8 cellular contexts compared by ENCODE assay signal in the genomic region with DNA sequence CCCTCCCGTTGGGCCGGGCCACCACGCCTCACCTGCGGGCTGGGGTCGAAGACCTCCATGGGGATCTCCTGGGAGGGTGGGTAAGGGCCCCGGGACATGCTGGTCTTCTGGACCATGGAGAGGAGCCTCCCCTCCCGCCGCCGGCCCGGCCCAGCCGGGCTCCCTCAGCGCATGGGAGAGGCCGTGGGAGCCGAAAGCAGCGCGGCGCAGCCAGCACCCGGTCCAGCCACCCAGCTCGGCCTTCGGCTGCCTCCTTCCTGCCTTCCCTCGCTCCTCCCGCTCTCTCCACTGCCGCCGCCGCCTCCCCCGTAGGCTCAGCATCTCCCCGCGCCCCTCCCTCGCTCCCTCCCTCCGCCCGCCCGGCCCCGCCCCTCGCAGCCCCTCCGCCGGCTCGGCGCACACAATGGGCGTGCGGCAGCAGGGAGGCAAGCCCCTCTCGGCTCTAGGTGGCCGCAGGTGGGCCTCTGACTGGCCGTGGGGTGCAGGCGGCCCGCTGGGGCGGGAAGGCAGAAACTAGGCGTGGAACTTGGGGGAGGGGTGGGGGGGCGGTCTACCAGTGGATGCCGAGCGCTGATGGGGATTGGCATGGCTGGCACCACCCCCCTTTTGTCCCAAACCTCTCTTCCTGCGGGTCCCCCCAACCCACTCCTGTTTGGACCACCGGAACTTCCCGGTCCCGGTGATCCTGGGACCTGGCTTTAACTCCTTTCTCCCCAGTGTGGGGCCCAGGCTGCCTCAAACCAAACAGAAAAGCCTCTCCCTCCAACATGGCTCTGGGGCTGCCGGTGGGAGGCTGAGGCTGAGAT. TPM values are rescaled to one million over a fixed set of nuclear protein-coding genes. Genes with fewer than 3 reads are reported as not detected.
DNase-seq lines count a peak whose midpoint lies in the region; ATAC-seq and TF ChIP-seq lines count a peak whose summit lies in the region.

A gene (minus strand): TSS at position 290 of the 806 bp plus-strand sequence. CDS start 174 bp downstream, at position 116.

- peak; percentile 39 to 57 (median 50) for ATAC-seq in right lobe of liver
- ATAC-seq in GM21447 (IDR thresholded peaks at IDR 0.05; ENCODE audit: unreplicated experiment), result no peak

- no peak within 1 kb of the TSS for H3K27ac ChIP-seq in right lobe of liver

- DNase-seq in Ammon's horn (ENCODE audit: low spot score) (peak; percentile 86), GOT3 (lab: John Stamatoyannopoulos, UW) (peak; percentile 35), NCI-H524 treated with DMSO at 0.1 percent for 48 hours (lab: John Stamatoyannopoulos, UW) (peak; percentile 18), dermis blood vessel endothelial cell (peak; percentile 54), right lobe of liver (peak; percentile 63 to 74 (median 68))
- peak; percentile 56 to 58 for DNase-seq in activated CD4-positive, alpha-beta T cell treated with anti-CD3 and anti-CD28 coated beads, Interleukin-2, amount 50 U/mL, for 4 hours
- peak; percentile 59 to 63 for DNase-seq in stimulated activated CD4-positive, alpha-beta T cell treated with anti-CD3 and anti-CD28 coated beads, Interleukin-2, amount 100 ng/mL, for 48 hours

- H3K36me3 ChIP-seq in right lobe of liver, result peaks cover 5 to 15% (median 10%) of the 10 kb centered on the region in 4 donors

- no peaks in the 10 kb centered on the region for H3K27me3 ChIP-seq in right lobe of liver

- peak within 1 kb of the TSS; percentile 50 to 59 (median 52) for H3K4me3 ChIP-seq in right lobe of liver

- peak; percentile 11 for TF ChIP-seq POLR2A in right lobe of liver (IDR thresholded peaks at IDR 0.05)

- intact Hi-C loops in right lobe of liver (cut with DNase I), result no loop called here

- WGBS in right lobe of liver (ENCODE audit: insufficient coverage, low coverage, low lambda C conversion rate, missing lambda C conversion rate), result 0% methylated on average over 13 of the region's 55 CpGs

- TF ChIP-seq CTCF in right lobe of liver (IDR thresholded peaks at IDR 0.05), result no peak

- H3K9me3 ChIP-seq in right lobe of liver, result no peaks in the 10 kb centered on the region

- peaks cover 0 to 28% (median 3%) of the 10 kb centered on the region in 4 donors for H3K4me1 ChIP-seq in right lobe of liver

RNA-seq across cellular contexts. Expression of the gene that starts here (rescaled TPM):
- 1.0 and 2.8 TPM in 2 replicates for total RNA-seq in dermis blood vessel endothelial cell
- total RNA-seq in right lobe of liver, result 1 to 10 TPM in 1 of 6 experiments, under 1 TPM in 4, not detected in 1; 0.18 to 1.3 (median 0.27) TPM

Comparison
In these comparisons a context has a peak if more than half of its experiments do, and no peak if none do; other contexts are left out.
1. DNase-seq: peak in every context shown above with its lines; median percentile 86 in Ammon's horn; 68 in right lobe of liver; 61 in stimulated activated CD4-positive, alpha-beta T cell treated with anti-CD3 and anti-CD28 coated beads, Interleukin-2, amount 100 ng/mL, for 48 hours; 57 in activated CD4-positive, alpha-beta T cell treated with anti-CD3 and anti-CD28 coated beads, Interleukin-2, amount 50 U/mL, for 4 hours; 54 in dermis blood vessel endothelial cell; 35 in GOT3; 18 in NCI-H524 treated with DMSO at 0.1 percent for 48 hours.